Comparison of ENCODE assay signal across 27 cellular contexts in the genomic region with DNA sequence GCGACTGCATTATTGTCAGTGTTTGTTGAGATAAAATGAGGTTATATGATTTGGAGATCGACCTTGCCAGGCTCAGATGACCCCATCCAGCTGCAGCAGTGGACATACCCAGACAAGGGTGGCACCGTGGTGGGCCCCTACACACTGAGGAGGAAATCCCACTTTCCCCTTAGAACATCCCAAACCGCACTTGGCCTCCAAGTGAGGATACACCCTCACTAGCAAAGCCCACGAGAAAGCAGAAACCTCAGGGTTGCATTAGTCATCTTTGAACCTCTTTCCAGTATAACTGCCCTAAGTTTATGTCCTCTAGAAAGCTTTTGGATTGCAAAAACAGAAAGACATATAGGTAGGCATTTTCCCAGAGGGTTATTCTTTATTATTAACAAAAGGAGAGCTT.
DNase-seq lines count a peak whose midpoint lies in the region; ATAC-seq and TF ChIP-seq lines count a peak whose summit lies in the region.
"Had no signal": no experiment of that assay in that cellular context is flagged by ENCODE, and none has a peak within 500 bp of the region (broad histone marks: within the 10 kb centered on the region; RNA-seq: fewer than 3 reads in every experiment).

No MANE protein-coding gene starts in this region.

- no peak overlapping the region for H3K9ac ChIP-seq in subcutaneous abdominal adipose tissue (ENCODE audit: low read length in 5 of 5)
- H3K9ac ChIP-seq: parathyroid adenoma had no signal

- TF ChIP-seq CTCF in fibroblast of villous mesenchyme (IDR thresholded peaks at IDR 0.05; ENCODE audit: insufficient read depth, low read depth, low read length), result no peak

- CTCF ChIA-PET in activated CD4-positive, alpha-beta memory T cell treated with anti-CD3 and anti-CD28 coated beads for 36 hours (lab: Charles Lee), result no interaction called here

- peak overlapping the region; percentile 11 for H3K27ac ChIP-seq in subcutaneous abdominal adipose tissue (ENCODE audit: low read depth, low read length)
- H3K27ac ChIP-seq: cardiac muscle cell, parathyroid adenoma, right lobe of liver had no signal

- no peak overlapping the region for H3K27ac Mint-ChIP-seq in activated CD4-positive, alpha-beta memory T cell treated with anti-CD3 and anti-CD28 coated beads for 36 hours
- H3K27ac Mint-ChIP-seq: activated CD4-positive, alpha-beta memory T cell treated with anti-CD3 and anti-CD28 coated beads, Interleukin-2, amount 10 ng/mL, durations not matched to agents 7 days and 5 days; activated naive CD8-positive, alpha-beta T cell treated with anti-CD3 and anti-CD28 coated beads, Interleukin-2, amount 50 U/mL, for 24 hours; CD14-positive monocyte; IgD-negative memory B cell; natural killer cell; WTC11 had no signal

- H3K27me3 ChIP-seq in subcutaneous abdominal adipose tissue (ENCODE audit: control insufficient read depth in 5 of 5, insufficient read depth in 4 of 5, low read length in 5 of 5), result no peaks in the 10 kb centered on the region
- H3K27me3 ChIP-seq: cardiac muscle cell, gastroesophageal sphincter, right lobe of liver had no signal

- H3K36me3 Mint-ChIP-seq in activated CD4-positive, alpha-beta memory T cell treated with anti-CD3 and anti-CD28 coated beads for 36 hours, result peaks cover 38% of the 10 kb centered on the region
- H3K36me3 Mint-ChIP-seq: WTC11 had no signal

- H3K9me3 ChIP-seq in subcutaneous abdominal adipose tissue (ENCODE audit: control insufficient read depth in 5 of 5, low read length in 5 of 5), result no peaks in the 10 kb centered on the region
- H3K9me3 ChIP-seq: gastroesophageal sphincter, right lobe of liver had no signal

- ATAC-seq in HG03469 (IDR thresholded peaks at IDR 0.05; ENCODE audit: unreplicated experiment), result no peak
- ATAC-seq: activated naive CD8-positive, alpha-beta T cell treated with anti-CD3 and anti-CD28 coated beads, Interleukin-2, amount 50 U/mL, for 24 hours; gastroesophageal sphincter; left colon; natural killer cell; right lobe of liver; stimulated activated naive B cell treated with anti-CD40 and anti-IgM and Interleukin-4, amounts not matched to agents 10 μg/mL and 1 μg/mL and 100 μg/mL, for 72 hours; WTC11 had no signal

- no peak overlapping the region for H3K4me3 Mint-ChIP-seq in activated CD4-positive, alpha-beta memory T cell treated with anti-CD3 and anti-CD28 coated beads for 36 hours
- H3K4me3 Mint-ChIP-seq: activated CD4-positive, alpha-beta memory T cell treated with anti-CD3 and anti-CD28 coated beads, Interleukin-2, amount 10 ng/mL, durations not matched to agents 7 days and 5 days; activated naive CD8-positive, alpha-beta T cell treated with anti-CD3 and anti-CD28 coated beads, Interleukin-2, amount 50 U/mL, for 24 hours; CD14-positive monocyte; IgD-negative memory B cell; mesothelial cell of epicardium; natural killer cell; stimulated activated naive B cell treated with anti-CD40 and anti-IgM and Interleukin-4, amounts not matched to agents 10 μg/mL and 1 μg/mL and 100 μg/mL, for 72 hours; WTC11 had no signal

- no peaks in the 10 kb centered on the region for H3K27me3 Mint-ChIP-seq in activated CD4-positive, alpha-beta memory T cell treated with anti-CD3 and anti-CD28 coated beads for 36 hours
- H3K27me3 Mint-ChIP-seq: activated CD4-positive, alpha-beta memory T cell treated with anti-CD3 and anti-CD28 coated beads, Interleukin-2, amount 10 ng/mL, durations not matched to agents 7 days and 5 days; activated naive CD8-positive, alpha-beta T cell treated with anti-CD3 and anti-CD28 coated beads, Interleukin-2, amount 50 U/mL, for 24 hours; IgD-negative memory B cell; stimulated activated naive B cell treated with anti-CD40 and anti-IgM and Interleukin-4, amounts not matched to agents 10 μg/mL and 1 μg/mL and 100 μg/mL, for 72 hours had no signal

- H3K9me3 Mint-ChIP-seq in activated CD4-positive, alpha-beta memory T cell treated with anti-CD3 and anti-CD28 coated beads for 36 hours, result no peaks in the 10 kb centered on the region
- H3K9me3 Mint-ChIP-seq: activated CD4-positive, alpha-beta memory T cell treated with anti-CD3 and anti-CD28 coated beads, Interleukin-2, amount 10 ng/mL, durations not matched to agents 7 days and 5 days; activated naive CD8-positive, alpha-beta T cell treated with anti-CD3 and anti-CD28 coated beads, Interleukin-2, amount 50 U/mL, for 24 hours; CD14-positive monocyte; IgD-negative memory B cell; mesothelial cell of epicardium; natural killer cell; stimulated activated naive B cell treated with anti-CD40 and anti-IgM and Interleukin-4, amounts not matched to agents 10 μg/mL and 1 μg/mL and 100 μg/mL, for 72 hours; WTC11 had no signal

- POLR2A ChIA-PET in activated CD4-positive, alpha-beta memory T cell treated with anti-CD3 and anti-CD28 coated beads for 36 hours (lab: Charles Lee), result no interaction called here

- peaks cover 7 to 69% (median 44%) of the 10 kb centered on the region in 5 donors for H3K36me3 ChIP-seq in subcutaneous abdominal adipose tissue (ENCODE audit: control insufficient read depth in 5 of 5, insufficient read depth in 5 of 5, low read length in 5 of 5)

- H3K4me3 ChIP-seq in fibroblast of villous mesenchyme (ENCODE audit: low read depth, low read length), result no peak overlapping the region
- H3K4me3 ChIP-seq in subcutaneous abdominal adipose tissue (ENCODE audit: low read depth in 1 of 5, low read length in 5 of 5), result no peak overlapping the region
- H3K4me3 ChIP-seq: cardiac muscle cell, gastroesophageal sphincter, right lobe of liver had no signal

- peaks cover 31% of the 10 kb centered on the region for H3K4me1 Mint-ChIP-seq in activated CD4-positive, alpha-beta memory T cell treated with anti-CD3 and anti-CD28 coated beads for 36 hours (ENCODE audit: low read depth)
- H3K4me1 Mint-ChIP-seq: IgD-negative memory B cell had no signal

- peaks cover 0 to 13% (median 0%) of the 10 kb centered on the region in 5 donors for H3K4me1 ChIP-seq in subcutaneous abdominal adipose tissue (ENCODE audit: control insufficient read depth in 5 of 5, insufficient read depth in 5 of 5, low read length in 5 of 5)
- H3K4me1 ChIP-seq: gastroesophageal sphincter, parathyroid adenoma, right lobe of liver had no signal

- DNase-seq in activated effector memory CD4-positive, alpha-beta T cell treated with anti-CD3 and anti-CD28 coated beads, Interleukin-2, amount 50 U/mL, for 16 hours, result peak; percentile 57
- DNase-seq in activated effector memory CD4-positive, alpha-beta T cell treated with Interleukin-2 at 50 U/mL for 16 hours, result no peak
- peak; percentile 13 for DNase-seq in MV-4-11 (lab: John Stamatoyannopoulos, UW)
- DNase-seq in fibroblast of villous mesenchyme (ENCODE audit: low read depth), result peak; percentile 81
- no peak for DNase-seq in NCI-H2107 treated with DMSO at 0.1 percent for 48 hours (lab: John Stamatoyannopoulos, UW; ENCODE audit: unreplicated experiment)
- DNase-seq in activated CD4-positive, alpha-beta memory T cell treated with anti-CD3 and anti-CD28 coated beads for 36 hours, result no peak
- DNase-seq: ACHN; activated CD4-positive, alpha-beta memory T cell treated with anti-CD3 and anti-CD28 coated beads, Interleukin-2, amount 10 ng/mL, durations not matched to agents 7 days and 5 days; activated naive CD8-positive, alpha-beta T cell treated with anti-CD3 and anti-CD28 coated beads, Interleukin-2, amount 50 U/mL, for 24 hours; dermis blood vessel endothelial cell; GDM1; MM.1S; natural killer cell; NCI-H82; OCI-M1; stimulated activated naive B cell treated with anti-CD40 and anti-IgM and Interleukin-4, amounts not matched to agents 10 μg/mL and 1 μg/mL and 100 μg/mL, for 72 hours had no signal

- intact Hi-C loops in activated CD4-positive, alpha-beta memory T cell treated with anti-CD3 and anti-CD28 coated beads for 36 hours (cut with micrococcal nuclease), result no loop called here

Comparison
In these comparisons a context has a peak if more than half of its experiments do, and no peak if none do; other contexts are left out.
1. DNase-seq: peak in activated effector memory CD4-positive, alpha-beta T cell treated with anti-CD3 and anti-CD28 coated beads, Interleukin-2, amount 50 U/mL, for 16 hours (single experiment), MV-4-11 (single experiment) and fibroblast of villous mesenchyme (single experiment); none in activated effector memory CD4-positive, alpha-beta T cell treated with Interleukin-2 at 50 U/mL for 16 hours (single experiment), NCI-H2107 treated with DMSO at 0.1 percent for 48 hours (single experiment) and activated CD4-positive, alpha-beta memory T cell treated with anti-CD3 and anti-CD28 coated beads for 36 hours (single experiment).